2 cellular contexts compared by ENCODE assay signal in genomic region chr1:149843302-149844041, GRCh38.
TF ChIP-seq lines count a peak whose summit lies in the region.

No MANE protein-coding gene starts in this region.

TF ChIP-seq in K562, 482 proteins besides CTCF, POLR2A, EP300 and RAD21 (continues in another document):
- TF ChIP-seq MIER1 (IDR thresholded peaks at IDR 0.05; ENCODE audit: low read depth) (no peak), ZNF311 (CRISPR knock-in tag; IDR thresholded peaks at IDR 0.05) (no peak), HDAC8 (tag; IDR thresholded peaks at IDR 0.05) (no peak), AFF1 (IDR thresholded peaks at IDR 0.05; ENCODE audit: low read depth in 1 of 2, partially characterized antibody in 2 of 2) (peak in 1 of 2 experiments; percentile 51), SUPT5H (IDR thresholded peaks at IDR 0.05) (peak; percentile 60), POLR2G (IDR thresholded peaks at IDR 0.05; ENCODE audit: low read depth, low read length) (0 out of 2 replicates have a peak, but pooled peaks have one; percentile 10), DIDO1 (tag; IDR thresholded peaks at IDR 0.05; ENCODE audit: low read depth) (no peak), SMAD3 (CRISPR knock-in tag; conservative IDR thresholded peaks at IDR 0.05) (no peak), DPF2 (IDR thresholded peaks at IDR 0.05) (no peak), PHF21A (IDR thresholded peaks at IDR 0.05; ENCODE audit: borderline replicate concordance, low read depth) (no peak), ZNF75A (CRISPR knock-in tag; IDR thresholded peaks at IDR 0.05) (0 out of 2 replicates have a peak, but pooled peaks have one; percentile 35), ZNF3 (CRISPR knock-in tag; IDR thresholded peaks at IDR 0.05) (0 out of 2 replicates have a peak, but pooled peaks have one; percentile 27), ZNF76 (CRISPR knock-in tag; IDR thresholded peaks at IDR 0.05; ENCODE audit: borderline replicate concordance) (no peak)
- TF ChIP-seq, protein P1, sequence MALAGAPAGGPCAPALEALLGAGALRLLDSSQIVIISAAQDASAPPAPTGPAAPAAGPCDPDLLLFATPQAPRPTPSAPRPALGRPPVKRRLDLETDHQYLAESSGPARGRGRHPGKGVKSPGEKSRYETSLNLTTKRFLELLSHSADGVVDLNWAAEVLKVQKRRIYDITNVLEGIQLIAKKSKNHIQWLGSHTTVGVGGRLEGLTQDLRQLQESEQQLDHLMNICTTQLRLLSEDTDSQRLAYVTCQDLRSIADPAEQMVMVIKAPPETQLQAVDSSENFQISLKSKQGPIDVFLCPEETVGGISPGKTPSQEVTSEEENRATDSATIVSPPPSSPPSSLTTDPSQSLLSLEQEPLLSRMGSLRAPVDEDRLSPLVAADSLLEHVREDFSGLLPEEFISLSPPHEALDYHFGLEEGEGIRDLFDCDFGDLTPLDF (CRISPR knock-in tag; IDR thresholded peaks at IDR 0.05), result no peak
- TF ChIP-seq, protein P2, sequence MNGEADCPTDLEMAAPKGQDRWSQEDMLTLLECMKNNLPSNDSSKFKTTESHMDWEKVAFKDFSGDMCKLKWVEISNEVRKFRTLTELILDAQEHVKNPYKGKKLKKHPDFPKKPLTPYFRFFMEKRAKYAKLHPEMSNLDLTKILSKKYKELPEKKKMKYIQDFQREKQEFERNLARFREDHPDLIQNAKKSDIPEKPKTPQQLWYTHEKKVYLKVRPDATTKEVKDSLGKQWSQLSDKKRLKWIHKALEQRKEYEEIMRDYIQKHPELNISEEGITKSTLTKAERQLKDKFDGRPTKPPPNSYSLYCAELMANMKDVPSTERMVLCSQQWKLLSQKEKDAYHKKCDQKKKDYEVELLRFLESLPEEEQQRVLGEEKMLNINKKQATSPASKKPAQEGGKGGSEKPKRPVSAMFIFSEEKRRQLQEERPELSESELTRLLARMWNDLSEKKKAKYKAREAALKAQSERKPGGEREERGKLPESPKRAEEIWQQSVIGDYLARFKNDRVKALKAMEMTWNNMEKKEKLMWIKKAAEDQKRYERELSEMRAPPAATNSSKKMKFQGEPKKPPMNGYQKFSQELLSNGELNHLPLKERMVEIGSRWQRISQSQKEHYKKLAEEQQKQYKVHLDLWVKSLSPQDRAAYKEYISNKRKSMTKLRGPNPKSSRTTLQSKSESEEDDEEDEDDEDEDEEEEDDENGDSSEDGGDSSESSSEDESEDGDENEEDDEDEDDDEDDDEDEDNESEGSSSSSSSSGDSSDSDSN (IDR thresholded peaks at IDR 0.05; ENCODE audit: borderline replicate concordance in 1 of 2, low read depth in 2 of 2, low read length in 2 of 2), result no peak

TF ChIP-seq in HepG2, 621 proteins besides CTCF, POLR2A, EP300 and RAD21:
- TF ChIP-seq ZNF766 (CRISPR knock-in tag; IDR thresholded peaks at IDR 0.05; ENCODE audit: borderline replicate concordance) (no peak), MBNL3 (CRISPR knock-in tag; conservative IDR thresholded peaks at IDR 0.05) (no peak), ZC3H4 (CRISPR knock-in tag; IDR thresholded peaks at IDR 0.05; ENCODE audit: borderline replicate concordance) (peak; percentile 36; the same call in 1 of the 2 replicates), POLR2G (IDR thresholded peaks at IDR 0.05; ENCODE audit: low read depth, low read length) (peak; percentile 39; the same call in 1 of the 2 replicates), RBFOX2 (IDR thresholded peaks at IDR 0.05; ENCODE audit: low read depth, low read length) (peak; percentile 55; the same call in 1 of the 2 replicates), SP5 (CRISPR knock-in tag; IDR thresholded peaks at IDR 0.05; ENCODE audit: borderline replicate concordance, low read depth) (no peak)
- TF ChIP-seq, protein P3, sequence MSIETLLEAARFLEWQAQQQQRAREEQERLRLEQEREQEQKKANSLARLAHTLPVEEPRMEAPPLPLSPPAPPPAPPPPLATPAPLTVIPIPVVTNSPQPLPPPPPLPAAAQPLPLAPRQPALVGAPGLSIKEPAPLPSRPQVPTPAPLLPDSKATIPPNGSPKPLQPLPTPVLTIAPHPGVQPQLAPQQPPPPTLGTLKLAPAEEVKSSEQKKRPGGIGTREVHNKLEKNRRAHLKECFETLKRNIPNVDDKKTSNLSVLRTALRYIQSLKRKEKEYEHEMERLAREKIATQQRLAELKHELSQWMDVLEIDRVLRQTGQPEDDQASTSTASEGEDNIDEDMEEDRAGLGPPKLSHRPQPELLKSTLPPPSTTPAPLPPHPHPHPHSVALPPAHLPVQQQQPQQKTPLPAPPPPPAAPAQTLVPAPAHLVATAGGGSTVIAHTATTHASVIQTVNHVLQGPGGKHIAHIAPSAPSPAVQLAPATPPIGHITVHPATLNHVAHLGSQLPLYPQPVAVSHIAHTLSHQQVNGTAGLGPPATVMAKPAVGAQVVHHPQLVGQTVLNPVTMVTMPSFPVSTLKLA (IDR thresholded peaks at IDR 0.05), result no peak
TF ChIP-seq in HepG2: peak in this region for 3.
